30 cellular contexts compared by ENCODE assay signal in the genomic region with DNA sequence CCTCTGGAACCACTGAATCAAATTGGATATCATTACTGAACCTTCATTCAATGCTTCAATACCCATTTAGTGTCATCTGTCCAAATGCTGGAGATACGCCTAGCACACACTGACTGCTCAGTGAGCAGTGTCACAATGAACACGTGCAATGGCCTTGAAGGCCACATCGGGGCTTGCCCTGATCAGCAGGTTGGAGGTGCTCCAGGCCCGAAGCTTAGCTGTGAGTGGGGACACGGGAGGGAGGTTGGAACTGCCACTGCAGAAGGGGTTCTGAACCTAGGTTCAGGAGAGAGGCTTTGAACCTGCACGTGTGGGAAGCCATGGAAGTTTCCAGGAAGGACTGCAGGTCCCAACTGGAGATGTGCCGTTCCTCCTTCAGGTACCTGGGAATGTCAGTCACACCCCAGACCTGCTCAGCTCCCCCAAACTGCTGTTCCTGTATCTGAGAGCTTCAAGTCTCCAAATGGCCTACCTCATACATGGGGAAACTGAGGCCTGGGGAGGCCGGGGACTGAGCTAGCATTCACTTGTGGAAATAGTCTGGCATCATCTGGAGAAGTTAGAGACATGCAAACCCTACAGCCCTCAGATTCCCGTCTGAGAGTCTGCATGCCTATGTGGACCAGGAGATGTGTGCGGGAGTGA. TPM values are rescaled to one million over a fixed set of nuclear protein-coding genes. Genes with fewer than 3 reads are reported as not detected.
DNase-seq lines count a peak whose midpoint lies in the region; ATAC-seq and TF ChIP-seq lines count a peak whose summit lies in the region.
"Had no signal": no experiment of that assay in that cellular context is flagged by ENCODE, and none has a peak within 500 bp of the region (broad histone marks: within the 10 kb centered on the region; RNA-seq: fewer than 3 reads in every experiment).

No MANE protein-coding gene starts in this region.

- no peaks in the 10 kb centered on the region for H3K27me3 ChIP-seq in upper lobe of right lung
- H3K27me3 ChIP-seq: sigmoid colon, transverse colon had no signal

- no peak for ATAC-seq in activated naive CD8-positive, alpha-beta T cell treated with anti-CD3 and anti-CD28 coated beads, Interleukin-2, amount 50 U/mL, for 24 hours
- ATAC-seq in GM21381 (IDR thresholded peaks at IDR 0.05; ENCODE audit: unreplicated experiment): no peak
- no peak for ATAC-seq in upper lobe of right lung
- ATAC-seq: heart right ventricle had no signal

- H3K27ac ChIP-seq in upper lobe of right lung: no peak overlapping the region
- H3K27ac ChIP-seq: 22Rv1, prostate gland, sigmoid colon, transverse colon had no signal

- H3K36me3 Mint-ChIP-seq in T-helper 1 cell treated with Interleukin-12 subunit alpha and Interleukin-12 subunit beta and Interleukin-4 antibody, amounts not matched to agents 30 μg/mL and 1 μg/mL, for 36 hours (ENCODE audit: low read depth): peaks cover 28% of the 10 kb centered on the region
- peaks cover 37% of the 10 kb centered on the region for H3K36me3 Mint-ChIP-seq in activated naive CD8-positive, alpha-beta T cell treated with anti-CD3 and anti-CD28 coated beads for 36 hours
- peaks cover 23% of the 10 kb centered on the region for H3K36me3 Mint-ChIP-seq in activated naive CD8-positive, alpha-beta T cell treated with anti-CD3 and anti-CD28 coated beads, Interleukin-2, amount 50 U/mL, for 24 hours (ENCODE audit: low read depth)
- H3K36me3 Mint-ChIP-seq in chondrocyte (ENCODE audit: low read depth): no peaks in the 10 kb centered on the region

- no peak overlapping the region for H3K4me3 ChIP-seq in upper lobe of right lung
- H3K4me3 ChIP-seq: heart right ventricle, prostate gland, sigmoid colon, transverse colon had no signal

- no peak overlapping the region for H3K4me3 Mint-ChIP-seq in T-helper 1 cell treated with Interleukin-12 subunit alpha and Interleukin-12 subunit beta and Interleukin-4 antibody, amounts not matched to agents 30 μg/mL and 1 μg/mL, for 36 hours
- H3K4me3 Mint-ChIP-seq in activated naive CD8-positive, alpha-beta T cell treated with anti-CD3 and anti-CD28 coated beads for 36 hours: no peak overlapping the region
- no peak overlapping the region for H3K4me3 Mint-ChIP-seq in activated naive CD8-positive, alpha-beta T cell treated with anti-CD3 and anti-CD28 coated beads, Interleukin-2, amount 50 U/mL, for 24 hours
- H3K4me3 Mint-ChIP-seq in chondrocyte (ENCODE audit: unreplicated experiment): no peak overlapping the region

- no peak for DNase-seq in T-helper 1 cell
- DNase-seq in activated naive CD8-positive, alpha-beta T cell treated with anti-CD3 and anti-CD28 coated beads for 36 hours: no peak
- DNase-seq in activated naive CD8-positive, alpha-beta T cell treated with anti-CD3 and anti-CD28 coated beads, Interleukin-2, amount 50 U/mL, for 24 hours: no peak
- peak; percentile 38 for DNase-seq in chondrocyte (ENCODE audit: low spot score)
- DNase-seq in upper lobe of right lung: no peak
- DNase-seq in epidermal melanocyte (ENCODE audit: insufficient read length, low spot score): no peak
- DNase-seq: activated T-cell treated with anti-CD3 and anti-CD28 coated beads, Interleukin-2, amount 50 U/mL, for 48 hours; C1 segment of cervical spinal cord; caudate nucleus; dermis blood vessel endothelial cell; DMS79 treated with DMSO at 0.1 percent for 48 hours; foreskin melanocyte; GDM1; heart right ventricle; kidney; midbrain; naive B cell; NCI-H1436 treated with DMSO at 0.1 percent for 48 hours; NCI-H2081 treated with DMSO at 0.1 percent for 48 hours; NCI-H2227 treated with DMSO at 0.1 percent for 48 hours; NCI-H526; OCI-M1; sigmoid colon; stimulated activated CD4-positive, alpha-beta T cell treated with anti-CD3 and anti-CD28 coated beads, Interleukin-4, amount 100 ng/mL, for 24 hours; transverse colon had no signal

- no peaks in the 10 kb centered on the region for H3K9me3 Mint-ChIP-seq in T-helper 1 cell treated with Interleukin-12 subunit alpha and Interleukin-12 subunit beta and Interleukin-4 antibody, amounts not matched to agents 30 μg/mL and 1 μg/mL, for 36 hours
- H3K9me3 Mint-ChIP-seq in activated naive CD8-positive, alpha-beta T cell treated with anti-CD3 and anti-CD28 coated beads for 36 hours: no peaks in the 10 kb centered on the region
- no peaks in the 10 kb centered on the region for H3K9me3 Mint-ChIP-seq in activated naive CD8-positive, alpha-beta T cell treated with anti-CD3 and anti-CD28 coated beads, Interleukin-2, amount 50 U/mL, for 24 hours
- H3K9me3 Mint-ChIP-seq in chondrocyte (ENCODE audit: low read depth): peaks cover 10% of the 10 kb centered on the region

- peak overlapping the region; percentile 41 for H3K27ac Mint-ChIP-seq in T-helper 1 cell treated with Interleukin-12 subunit alpha and Interleukin-12 subunit beta and Interleukin-4 antibody, amounts not matched to agents 30 μg/mL and 1 μg/mL, for 36 hours
- H3K27ac Mint-ChIP-seq in activated naive CD8-positive, alpha-beta T cell treated with anti-CD3 and anti-CD28 coated beads for 36 hours: peak overlapping the region; percentile 16
- no peak overlapping the region for H3K27ac Mint-ChIP-seq in activated naive CD8-positive, alpha-beta T cell treated with anti-CD3 and anti-CD28 coated beads, Interleukin-2, amount 50 U/mL, for 24 hours
- H3K27ac Mint-ChIP-seq in chondrocyte (ENCODE audit: unreplicated experiment): no peak overlapping the region

- H3K27me3 Mint-ChIP-seq in T-helper 1 cell treated with Interleukin-12 subunit alpha and Interleukin-12 subunit beta and Interleukin-4 antibody, amounts not matched to agents 30 μg/mL and 1 μg/mL, for 36 hours (ENCODE audit: low read depth): no peaks in the 10 kb centered on the region
- no peaks in the 10 kb centered on the region for H3K27me3 Mint-ChIP-seq in activated naive CD8-positive, alpha-beta T cell treated with anti-CD3 and anti-CD28 coated beads for 36 hours
- no peaks in the 10 kb centered on the region for H3K27me3 Mint-ChIP-seq in activated naive CD8-positive, alpha-beta T cell treated with anti-CD3 and anti-CD28 coated beads, Interleukin-2, amount 50 U/mL, for 24 hours
- peaks cover 8% of the 10 kb centered on the region for H3K27me3 Mint-ChIP-seq in chondrocyte (ENCODE audit: low read depth)
- H3K27me3 Mint-ChIP-seq: naive B cell had no signal

- intact Hi-C loops in upper lobe of right lung (cut with DNase I): no loop called here

- peaks cover 5% of the 10 kb centered on the region for H3K4me1 ChIP-seq in upper lobe of right lung
- H3K4me1 ChIP-seq: prostate gland had no signal

- H3K9me3 ChIP-seq in upper lobe of right lung: no peaks in the 10 kb centered on the region
- H3K9me3 ChIP-seq: heart right ventricle, prostate gland, sigmoid colon, transverse colon had no signal

- H3K4me1 Mint-ChIP-seq in T-helper 1 cell treated with Interleukin-12 subunit alpha and Interleukin-12 subunit beta and Interleukin-4 antibody, amounts not matched to agents 30 μg/mL and 1 μg/mL, for 36 hours (ENCODE audit: low read depth): peaks cover 39% of the 10 kb centered on the region
- H3K4me1 Mint-ChIP-seq in activated naive CD8-positive, alpha-beta T cell treated with anti-CD3 and anti-CD28 coated beads for 36 hours: peaks cover 38% of the 10 kb centered on the region
- H3K4me1 Mint-ChIP-seq in activated naive CD8-positive, alpha-beta T cell treated with anti-CD3 and anti-CD28 coated beads, Interleukin-2, amount 50 U/mL, for 24 hours: peaks cover 58% of the 10 kb centered on the region
- H3K4me1 Mint-ChIP-seq in chondrocyte (ENCODE audit: low read depth): peaks cover 9% of the 10 kb centered on the region

- H3K36me3 ChIP-seq in upper lobe of right lung: no peaks in the 10 kb centered on the region
- H3K36me3 ChIP-seq: heart right ventricle, prostate gland, sigmoid colon, transverse colon had no signal

- TF ChIP-seq CTCF in chondrocyte (IDR thresholded peaks at IDR 0.05) (no peak), upper lobe of right lung (IDR thresholded peaks at IDR 0.05) (no peak)

RNA-seq across cellular contexts. Expression of gene WAS, which starts 1.9 kb away (rescaled TPM):
- total RNA-seq in activated naive CD8-positive, alpha-beta T cell treated with anti-CD3 and anti-CD28 coated beads for 36 hours: 10 to 100 TPM; 87.8 to 89.8 TPM
- total RNA-seq in chondrocyte (0.24 to 1.3 TPM (median 0.37 TPM) in 3 replicates), upper lobe of right lung (25.3 TPM)
- total RNA-seq: dermis blood vessel endothelial cell, LHCN-M2 had no signal

RNA-seq across cellular contexts. Expression of gene SUV39H1, which starts 14.9 kb away (rescaled TPM):
- total RNA-seq in activated naive CD8-positive, alpha-beta T cell treated with anti-CD3 and anti-CD28 coated beads for 36 hours: 10 to 100 TPM; 31.9 to 32.8 TPM
- total RNA-seq in chondrocyte: 3.0 to 4.7 TPM (median 3.6 TPM) in 3 replicates
- 3.0 TPM for total RNA-seq in upper lobe of right lung

Comparison
In these comparisons a context has a peak if more than half of its experiments do, and no peak if none do; other contexts are left out.
1. H3K27ac Mint-ChIP-seq: peak in T-helper 1 cell treated with Interleukin-12 subunit alpha and Interleukin-12 subunit beta and Interleukin-4 antibody, amounts not matched to agents 30 μg/mL and 1 μg/mL, for 36 hours (single experiment) and activated naive CD8-positive, alpha-beta T cell treated with anti-CD3 and anti-CD28 coated beads for 36 hours (single experiment); none in activated naive CD8-positive, alpha-beta T cell treated with anti-CD3 and anti-CD28 coated beads, Interleukin-2, amount 50 U/mL, for 24 hours (single experiment) and chondrocyte (single experiment).
2. RNA of gene WAS, which starts 1.9 kb away (total RNA-seq): 87.8 to 89.8 TPM in activated naive CD8-positive, alpha-beta T cell treated with anti-CD3 and anti-CD28 coated beads for 36 hours and 25.3 TPM in upper lobe of right lung (single experiment); 0.24 to 1.3 TPM in chondrocyte; every median in the first group is over 10 times any median in the second.